ENCODE assay signal across 1 cellular context in the genomic region with DNA sequence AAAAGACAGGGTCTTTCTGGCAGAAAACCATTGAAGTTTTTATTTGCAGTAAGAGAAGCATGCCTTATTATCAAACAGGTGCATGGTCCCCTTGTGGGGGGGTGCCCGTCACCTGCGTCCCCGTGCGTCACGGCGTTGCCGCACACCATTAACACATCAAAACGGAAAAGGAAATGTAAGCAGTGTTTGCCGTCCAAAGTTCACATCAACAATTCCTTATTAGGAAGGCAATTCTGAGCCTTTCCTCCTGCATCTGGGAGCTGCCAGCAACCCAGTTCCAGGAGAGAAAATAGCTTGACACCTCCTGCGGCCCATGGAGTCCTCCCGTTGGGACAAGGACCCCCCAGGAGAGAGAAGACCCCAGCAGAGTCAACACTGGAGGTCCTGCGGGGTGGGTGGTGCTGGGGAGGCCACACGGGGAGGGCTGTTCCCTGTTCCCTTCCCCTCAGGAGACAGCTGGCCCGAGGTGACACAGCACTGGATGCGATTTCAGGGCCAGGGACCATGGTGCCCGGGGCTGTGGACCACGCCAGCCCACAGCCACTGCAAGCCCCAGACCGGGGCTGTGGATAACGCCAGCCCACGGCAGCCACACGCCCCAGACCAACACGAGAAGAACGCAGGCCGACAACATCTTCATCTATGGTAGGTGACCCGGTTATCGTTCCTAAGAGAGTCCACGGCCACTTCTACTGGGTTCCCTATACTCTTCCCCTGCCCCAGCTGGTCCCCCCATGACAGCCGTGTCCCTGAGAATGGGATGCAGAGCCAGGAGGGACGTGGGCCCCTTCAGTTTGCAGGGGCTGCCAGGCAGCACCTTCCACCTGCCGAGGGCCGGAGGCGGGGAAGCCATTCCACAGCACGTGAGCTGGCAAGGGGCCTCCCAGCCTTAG.
TF ChIP-seq lines count a peak whose summit lies in the region.

No MANE protein-coding gene starts in this region.

TF ChIP-seq in H1, 55 proteins besides CTCF, POLR2A, EP300 and RAD21 (continued from another document):
- TF ChIP-seq TCF12 (IDR thresholded peaks at IDR 0.05; ENCODE audit: low read depth, low read length) = no peak
- no peak for TF ChIP-seq POU5F1 (IDR thresholded peaks at IDR 0.05; ENCODE audit: low read depth, low read length)
- no peak for TF ChIP-seq EGR1 (IDR thresholded peaks at IDR 0.05; ENCODE audit: borderline replicate concordance, low read depth, low read length)
- TF ChIP-seq RXRA (IDR thresholded peaks at IDR 0.05; ENCODE audit: insufficient read depth, low read depth, low read length) = no peak
- TF ChIP-seq RFX5 (IDR thresholded peaks at IDR 0.05; ENCODE audit: borderline replicate concordance, low read depth, low read length) = no peak
